ENCODE assay signal across 30 cellular contexts in genomic region chr5:38443390-38443789, GRCh38.
"Had no signal": no experiment of that assay in that cellular context is flagged by ENCODE, and none has a peak within 500 bp of the region (broad histone marks: within the 10 kb centered on the region; RNA-seq: fewer than 3 reads in every experiment).

No MANE protein-coding gene starts in this region.

- H3K4me3 ChIP-seq: adrenal gland, body of pancreas, esophagus squamous epithelium, left lung, lower lobe of right lung, psoas muscle, smooth muscle cell, stomach, thyroid gland, upper lobe of left lung had no signal

- DNase-seq: activated CD4-positive, alpha-beta T cell treated with anti-CD3 and anti-CD28 coated beads for 48 hours; activated CD4-positive, alpha-beta T cell treated with anti-CD3 and anti-CD28 coated beads, Interleukin-2, amount 50 U/mL, for 48 hours; activated CD8-positive, alpha-beta memory T cell treated with anti-CD3 and anti-CD28 coated beads for 24 hours; activated effector memory CD4-positive, alpha-beta T cell treated with Interleukin-2 at 50 U/mL for 16 hours; activated naive CD4-positive, alpha-beta T cell treated with anti-CD3 and anti-CD28 coated beads for 36 hours; activated naive CD8-positive, alpha-beta T cell treated with anti-CD3 and anti-CD28 coated beads for 36 hours; adrenal gland; aorta; body of pancreas; effector CD8-positive, alpha-beta T cell; esophagus squamous epithelium; foreskin melanocyte; left lung; lower lobe of right lung; mesenchymal stem cell; naive thymus-derived CD8-positive, alpha-beta T cell; nucleus accumbens; psoas muscle; stimulated activated CD4-positive, alpha-beta T cell treated with anti-CD3 and anti-CD28 coated beads, Interleukin-1b, Interleukin-23, amount 100 ng/mL, for 48 hours; stimulated activated CD4-positive, alpha-beta T cell treated with anti-CD3 and anti-CD28 coated beads, Interleukin-4, amount 100 ng/mL, for 4 hours; stimulated activated CD8-positive, alpha-beta memory T cell treated with anti-CD3 and anti-CD28 coated beads, Interleukin-4, amount 100 ng/mL, for 48 hours; stomach; thyroid gland; upper lobe of left lung; WERI-Rb-1 had no signal

- H2AFZ ChIP-seq: parathyroid adenoma had no signal

- H3K27me3 ChIP-seq: adrenal gland, body of pancreas, thyroid gland, upper lobe of left lung had no signal

- H3K27ac ChIP-seq: adrenal gland, body of pancreas, epithelial cell of prostate, esophagus squamous epithelium, left lung, lower lobe of right lung, parathyroid adenoma, psoas muscle, stomach, thyroid gland, upper lobe of left lung, WERI-Rb-1 had no signal

- H3K4me2 ChIP-seq: smooth muscle cell had no signal

- ATAC-seq: activated CD4-positive, CD25-positive, alpha-beta regulatory T cell treated with anti-CD3 and anti-CD28 coated beads, Interleukin-2, amount 50 U/mL, for 24 hours; body of pancreas; left lung; lower lobe of right lung; naive thymus-derived CD8-positive, alpha-beta T cell; psoas muscle; stimulated activated memory B cell treated with anti-CD40 and anti-IgM and Interleukin-4, amounts not matched to agents 10 μg/mL and 1 μg/mL and 100 μg/mL, for 72 hours had no signal

- H3K79me2 ChIP-seq: parathyroid adenoma had no signal

- H3K36me3 ChIP-seq: adrenal gland, esophagus squamous epithelium, left lung, lower lobe of right lung, stomach, thyroid gland, upper lobe of left lung had no signal

- H3K4me1 ChIP-seq: adrenal gland, lower lobe of right lung, parathyroid adenoma had no signal

- H3K9ac ChIP-seq: parathyroid adenoma had no signal

- H3K9me3 ChIP-seq: adrenal gland, body of pancreas, esophagus squamous epithelium, left lung, lower lobe of right lung, psoas muscle, stomach, thyroid gland, upper lobe of left lung had no signal
